ENCODE assay signal across 8 cellular contexts in the genomic region with DNA sequence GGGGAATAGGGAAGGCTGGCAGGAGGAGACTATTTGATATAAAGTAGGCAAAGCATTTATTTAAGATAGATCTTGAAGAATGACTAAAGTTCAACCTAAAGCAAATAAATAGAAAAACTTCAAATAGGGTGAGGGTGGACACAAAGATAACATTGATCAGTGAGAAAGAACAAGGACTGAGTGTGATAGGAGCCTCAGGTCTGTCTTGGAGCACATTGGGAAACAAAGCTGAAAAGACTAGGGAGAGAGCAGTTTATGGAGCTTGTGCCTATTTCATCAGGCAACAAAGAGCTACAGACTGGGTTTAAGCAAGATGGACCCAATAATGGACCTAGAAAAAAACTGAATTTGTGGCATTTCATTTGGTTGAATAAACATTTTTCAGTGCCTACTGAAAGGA.
"Had no signal": no experiment of that assay in that cellular context is flagged by ENCODE, and none has a peak within 500 bp of the region (broad histone marks: within the 10 kb centered on the region; RNA-seq: fewer than 3 reads in every experiment).

No MANE protein-coding gene starts in this region.

- H3K4me2 ChIP-seq: KMS-11 had no signal

- H3K4me3 Mint-ChIP-seq: IgD-negative memory B cell had no signal

- H3K9ac ChIP-seq: KMS-11 had no signal

- DNase-seq: IMR-90, KBM-7, KG1 had no signal

- H3K4me1 Mint-ChIP-seq: IgD-negative memory B cell had no signal

- FAIRE-seq: HTR-8/SVneo, K562 had no signal

- H3K27ac Mint-ChIP-seq: IgD-negative memory B cell had no signal

- H3K4me3 ChIP-seq: K562 had no signal

- H3K27me3 Mint-ChIP-seq: IgD-negative memory B cell had no signal

- ATAC-seq: K562 had no signal

- H3K36me3 Mint-ChIP-seq: IgD-negative memory B cell had no signal

- H3K27ac ChIP-seq: HL-60, KMS-11 had no signal
